ENCODE assay signal across 8 cellular contexts in genomic region chr2:46942143-46942526, GRCh38.
A peak's percentile ranks its signal among the peaks of the same experiment; 100 is the strongest.
DNase-seq lines count a peak whose midpoint lies in the region; ATAC-seq lines count a peak whose summit lies in the region.

No MANE protein-coding gene starts in this region.

- peaks cover 13% of the 10 kb centered on the region; the same call in 1 of the 2 replicates for H3K27me3 ChIP-seq in HUES6 (ENCODE audit: control insufficient read depth, insufficient read depth, low read length)
- H3K27me3 ChIP-seq in muscle layer of colon (ENCODE audit: control insufficient read depth in 1 of 2, insufficient read depth in 2 of 2, low read length in 2 of 2), result no peaks in the 10 kb centered on the region

- no peaks in the 10 kb centered on the region for H3K9me3 ChIP-seq in HUES6 (ENCODE audit: control insufficient read depth, insufficient read depth, low read depth, low read length)
- H3K9me3 ChIP-seq in muscle layer of colon (ENCODE audit: low read length), result no peaks in the 10 kb centered on the region

- H3K36me3 ChIP-seq in HUES6 (ENCODE audit: control insufficient read depth, insufficient read depth, low read length), result no peaks in the 10 kb centered on the region
- H3K36me3 ChIP-seq in muscle layer of colon (ENCODE audit: insufficient read depth, low read length), result no peaks in the 10 kb centered on the region

- no peaks in the 10 kb centered on the region for H3K9me3 Mint-ChIP-seq in stimulated activated effector memory CD8-positive, alpha-beta T cell treated with anti-CD3 and anti-CD28 coated beads, Interleukin-12 subunit alpha, Interleukin-12 subunit beta, amount 100 ng/mL, for 72 hours

- peaks cover 31% of the 10 kb centered on the region for H3K4me1 ChIP-seq in HUES6 (ENCODE audit: control insufficient read depth, insufficient read depth, low read length)
- H3K4me1 ChIP-seq in muscle layer of colon (ENCODE audit: insufficient read depth, low read length), result peaks cover 32% of the 10 kb centered on the region

- H3K4me3 ChIP-seq in HUES6 (ENCODE audit: low read depth, low read length) (peak overlapping the region; percentile 93), muscle layer of colon (ENCODE audit: low read depth in 1 of 2, low read length in 2 of 2) (peak overlapping the region; percentile 53 to 95)

- H3K27ac ChIP-seq in HUES6 (ENCODE audit: low read depth, low read length), result no peak overlapping the region
- peak overlapping the region; percentile 65 for H3K27ac ChIP-seq in muscle layer of colon (ENCODE audit: low read depth, low read length)

- H3K27ac Mint-ChIP-seq in stimulated activated effector memory CD8-positive, alpha-beta T cell treated with anti-CD3 and anti-CD28 coated beads, Interleukin-12 subunit alpha, Interleukin-12 subunit beta, amount 100 ng/mL, for 72 hours, result peak overlapping the region; percentile 98

- DNase-seq in AG20443 (ENCODE audit: low spot score) (peak; percentile 51), NCI-H2171 treated with DMSO at 0.1 percent for 48 hours (lab: John Stamatoyannopoulos, UW) (no peak)
- DNase-seq in activated CD4-positive, alpha-beta T cell treated with anti-CD3 and anti-CD28 coated beads, Interleukin-2, amount 50 U/mL, for 24 hours (ENCODE audit: low read depth in 1 of 2, low spot score in 1 of 2), result peak; percentile 35 to 65
- peak; percentile 74 for DNase-seq in effector CD4-positive, alpha-beta T cell
- DNase-seq in stimulated activated effector memory CD8-positive, alpha-beta T cell treated with anti-CD3 and anti-CD28 coated beads, Interleukin-12 subunit alpha, Interleukin-12 subunit beta, amount 100 ng/mL, for 72 hours (ENCODE audit: low spot score in 2 of 2), result peak; percentile 42 to 87

- H3K36me3 Mint-ChIP-seq in stimulated activated effector memory CD8-positive, alpha-beta T cell treated with anti-CD3 and anti-CD28 coated beads, Interleukin-12 subunit alpha, Interleukin-12 subunit beta, amount 100 ng/mL, for 72 hours, result peaks cover 64% of the 10 kb centered on the region

- H3K4me1 Mint-ChIP-seq in stimulated activated effector memory CD8-positive, alpha-beta T cell treated with anti-CD3 and anti-CD28 coated beads, Interleukin-12 subunit alpha, Interleukin-12 subunit beta, amount 100 ng/mL, for 72 hours, result peaks cover 52% of the 10 kb centered on the region

- ATAC-seq in GM19438 (IDR thresholded peaks at IDR 0.05; ENCODE audit: low read depth, unreplicated experiment), result peak; percentile 31
- ATAC-seq in stimulated activated effector memory CD8-positive, alpha-beta T cell treated with anti-CD3 and anti-CD28 coated beads, Interleukin-12 subunit alpha, Interleukin-12 subunit beta, amount 100 ng/mL, for 72 hours, result peak; percentile 60

- H3K4me3 Mint-ChIP-seq in stimulated activated effector memory CD8-positive, alpha-beta T cell treated with anti-CD3 and anti-CD28 coated beads, Interleukin-12 subunit alpha, Interleukin-12 subunit beta, amount 100 ng/mL, for 72 hours, result peak overlapping the region; percentile 98

- peak overlapping the region; percentile 89 for H3K9ac ChIP-seq in HUES6 (ENCODE audit: low read length)
- peak overlapping the region; percentile 61 for H3K9ac ChIP-seq in muscle layer of colon (ENCODE audit: low read length)
